ENCODE assay signal across 15 cellular contexts in genomic region chr3:70336885-70337284, GRCh38. TPM values are rescaled to one million over a fixed set of nuclear protein-coding genes. Genes with fewer than 3 reads are reported as not detected.
A peak's percentile ranks its signal among the peaks of the same experiment; 100 is the strongest.
DNase-seq lines count a peak whose midpoint lies in the region; ATAC-seq, FAIRE-seq and TF ChIP-seq lines count a peak whose summit lies in the region.
"Not testable (repeated sequence)": the region's sequence is repeated elsewhere in the genome, so short reads cannot be mapped to it uniquely, and the experiment has no call there.
"Had no signal": no experiment of that assay in that cellular context is flagged by ENCODE, and none has a peak within 500 bp of the region (broad histone marks: within the 10 kb centered on the region; RNA-seq: fewer than 3 reads in every experiment).

No MANE protein-coding gene starts in this region.

- not testable (repeated sequence) for H3K9ac ChIP-seq in kidney (ENCODE audit: low read length in 2 of 2)

- FAIRE-seq in A204.1 (lab: Jason Lieb, UNC) (peak; percentile 95), RCC 7860 (lab: Jason Lieb, UNC) (peak; percentile 80), endometrium (lab: Jason Lieb, UNC) (peak; percentile 95), kidney (lab: Jason Lieb, UNC) (peak; percentile 98), small intestine (lab: Jason Lieb, UNC) (peak; percentile 97)

- H3K36me3 ChIP-seq in kidney (ENCODE audit: control insufficient read depth in 1 of 2, insufficient read depth in 2 of 2, low read length in 2 of 2); small intestine (ENCODE audit: control insufficient read depth in 2 of 2, insufficient read depth in 2 of 2, low read length in 2 of 2): not testable (repeated sequence)

- H3K27ac Mint-ChIP-seq in WTC11, result not testable (repeated sequence)

- not testable (repeated sequence) for H3K27ac ChIP-seq in kidney (ENCODE audit: low read depth in 2 of 2, low read length in 2 of 2); small intestine (ENCODE audit: low read depth in 1 of 2, low read length in 1 of 2)

- POLR2A ChIA-PET in WTC11 (lab: Charles Lee), result not testable (repeated sequence)

- H3K9me3 Mint-ChIP-seq in WTC11, result not testable (repeated sequence)

- not testable (repeated sequence) for ATAC-seq in WTC11

- not testable (repeated sequence) for H3K4me1 ChIP-seq in kidney (ENCODE audit: control insufficient read depth in 1 of 2, insufficient read depth in 1 of 2, low read depth in 1 of 2, low read length in 2 of 2); small intestine (ENCODE audit: control insufficient read depth in 2 of 2, insufficient read depth in 1 of 2, low read depth in 1 of 2, low read length in 1 of 2)

- WGBS in small intestine, 3 donors, result 83 to 94% (median 89%) methylated on average over 1 of the region's 1 CpG

- not testable (repeated sequence) for H3K4me3 Mint-ChIP-seq in WTC11

- not testable (repeated sequence) for H3K36me3 Mint-ChIP-seq in WTC11

- CTCF ChIA-PET in WTC11 (lab: Charles Lee), result not testable (repeated sequence)

- not testable (repeated sequence) for H3K9me3 ChIP-seq in kidney (ENCODE audit: control insufficient read depth in 1 of 2, low read length in 2 of 2); small intestine (ENCODE audit: control insufficient read depth, low read depth)

- not testable (repeated sequence) for TF ChIP-seq CTCF in WTC11 (IDR thresholded peaks at IDR 0.05); kidney (IDR thresholded peaks at IDR 0.05; ENCODE audit: borderline replicate concordance, extremely low read depth, insufficient read depth)

- H3K4me1 Mint-ChIP-seq in WTC11, result not testable (repeated sequence)

- H3K27me3 ChIP-seq in small intestine (ENCODE audit: control insufficient read depth in 2 of 2, insufficient read depth in 2 of 2, low read length in 2 of 2), result not testable (repeated sequence)

- DNase-seq in RCC 7860 (ENCODE audit: low spot score); WTC11 (ENCODE audit: low spot score); kidney; small intestine: not testable (repeated sequence)

- not testable (repeated sequence) for H3K27me3 Mint-ChIP-seq in WTC11 (ENCODE audit: low read depth)

- H3K4me3 ChIP-seq in kidney (ENCODE audit: low read length in 2 of 2); small intestine (ENCODE audit: low read depth in 1 of 2, low read length in 2 of 2): not testable (repeated sequence)

- intact Hi-C loops in kidney (cut with DNase I), result not testable (repeated sequence)

TF ChIP-seq in WTC11, 78 proteins besides CTCF, POLR2A, EP300 and RAD21:
- peak; percentile 93; the same call in 1 of the 2 replicates for TF ChIP-seq HMGA2 (CRISPR knock-in tag; IDR thresholded peaks at IDR 0.05)

RNA-seq across cellular contexts. Expression of gene MDFIC2, which starts 24.4 kb away (rescaled TPM):
- not detected in 3 replicates for total RNA-seq in WTC11 (2021)
- not detected for total RNA-seq in kidney
- polyA plus RNA-seq in kidney (ENCODE audit: insufficient read depth, low read depth, low replicate concordance), result not detected
- polyA plus RNA-seq in small intestine, result not detected
- total RNA-seq: A172; A673; CD4-positive, alpha-beta memory T cell; CD4-positive, CD25-positive, alpha-beta regulatory T cell; CD8-positive, alpha-beta memory T cell; Daoy; G401 had no signal
- polyA plus RNA-seq: AG04450; CD14-positive monocyte; CD4-positive, alpha-beta memory T cell; CD4-positive, CD25-positive, alpha-beta regulatory T cell; CD8-positive, alpha-beta memory T cell had no signal
